In genomic region chr2:15860760-15861159, GRCh38 we compare ENCODE assay signal across 16 cellular contexts.
"Had no signal": no experiment of that assay in that cellular context is flagged by ENCODE, and none has a peak within 500 bp of the region (broad histone marks: within the 10 kb centered on the region; RNA-seq: fewer than 3 reads in every experiment).

No MANE protein-coding gene starts in this region.

- DNase-seq: activated B cell treated with CpG ODN at 0.5 μM for 24 hours; activated CD4-positive, alpha-beta T cell treated with anti-CD3 and anti-CD28 coated beads, Interleukin-2, amount 10 ng/mL, durations not matched to agents 24 days and 14 days; activated CD8-positive, alpha-beta memory T cell treated with anti-CD3 and anti-CD28 coated beads, Interleukin-2, amount 50 U/mL, for 48 hours; activated gamma-delta T cell treated with Interleukin-2 at 50 U/mL for 16 hours; activated naive CD8-positive, alpha-beta T cell treated with anti-CD3 and anti-CD28 coated beads for 36 hours; amygdala; body of pancreas; caudate nucleus; esophagus squamous epithelium; left cardiac atrium; naive B cell; pancreas had no signal

- H3K27me3 ChIP-seq: body of pancreas, esophagus squamous epithelium had no signal

- H3K27ac Mint-ChIP-seq: activated B cell treated with CpG ODN at 0.5 μM for 24 hours; activated CD4-positive, alpha-beta T cell treated with anti-CD3 and anti-CD28 coated beads, Interleukin-2, amount 10 ng/mL, durations not matched to agents 24 days and 14 days; activated naive CD8-positive, alpha-beta T cell treated with anti-CD3 and anti-CD28 coated beads for 36 hours; naive B cell; stimulated activated effector memory CD8-positive, alpha-beta T cell treated with anti-CD3 and anti-CD28 coated beads, Interleukin-12 subunit alpha, Interleukin-12 subunit beta, amount 100 ng/mL, for 72 hours; T-helper 1 cell treated with Interleukin-12 subunit alpha and Interleukin-12 subunit beta and Interleukin-4 antibody, amounts not matched to agents 30 μg/mL and 1 μg/mL, for 36 hours had no signal

- H3K27me3 Mint-ChIP-seq: activated CD4-positive, alpha-beta T cell treated with anti-CD3 and anti-CD28 coated beads, Interleukin-2, amount 10 ng/mL, durations not matched to agents 24 days and 14 days had no signal

- H3K4me3 ChIP-seq: body of pancreas, esophagus squamous epithelium, lung, pancreas had no signal

- ATAC-seq: body of pancreas; left cardiac atrium; pancreas; stimulated activated effector memory CD8-positive, alpha-beta T cell treated with anti-CD3 and anti-CD28 coated beads, Interleukin-12 subunit alpha, Interleukin-12 subunit beta, amount 100 ng/mL, for 72 hours had no signal

- H3K4me1 Mint-ChIP-seq: activated B cell treated with CpG ODN at 0.5 μM for 24 hours; activated CD4-positive, alpha-beta T cell treated with anti-CD3 and anti-CD28 coated beads, Interleukin-2, amount 10 ng/mL, durations not matched to agents 24 days and 14 days; activated naive CD8-positive, alpha-beta T cell treated with anti-CD3 and anti-CD28 coated beads for 36 hours; naive B cell; stimulated activated effector memory CD8-positive, alpha-beta T cell treated with anti-CD3 and anti-CD28 coated beads, Interleukin-12 subunit alpha, Interleukin-12 subunit beta, amount 100 ng/mL, for 72 hours had no signal

- H3K4me1 ChIP-seq: body of pancreas, esophagus squamous epithelium, pancreas had no signal

- H3K36me3 Mint-ChIP-seq: activated naive CD8-positive, alpha-beta T cell treated with anti-CD3 and anti-CD28 coated beads for 36 hours; naive B cell; stimulated activated effector memory CD8-positive, alpha-beta T cell treated with anti-CD3 and anti-CD28 coated beads, Interleukin-12 subunit alpha, Interleukin-12 subunit beta, amount 100 ng/mL, for 72 hours had no signal

- H3K4me3 Mint-ChIP-seq: activated B cell treated with CpG ODN at 0.5 μM for 24 hours; activated CD4-positive, alpha-beta T cell treated with anti-CD3 and anti-CD28 coated beads, Interleukin-2, amount 10 ng/mL, durations not matched to agents 24 days and 14 days; activated naive CD8-positive, alpha-beta T cell treated with anti-CD3 and anti-CD28 coated beads for 36 hours; naive B cell; stimulated activated effector memory CD8-positive, alpha-beta T cell treated with anti-CD3 and anti-CD28 coated beads, Interleukin-12 subunit alpha, Interleukin-12 subunit beta, amount 100 ng/mL, for 72 hours; T-helper 1 cell treated with Interleukin-12 subunit alpha and Interleukin-12 subunit beta and Interleukin-4 antibody, amounts not matched to agents 30 μg/mL and 1 μg/mL, for 36 hours had no signal

- H3K9me3 Mint-ChIP-seq: activated CD4-positive, alpha-beta T cell treated with anti-CD3 and anti-CD28 coated beads, Interleukin-2, amount 10 ng/mL, durations not matched to agents 24 days and 14 days; activated naive CD8-positive, alpha-beta T cell treated with anti-CD3 and anti-CD28 coated beads for 36 hours; T-helper 1 cell treated with Interleukin-12 subunit alpha and Interleukin-12 subunit beta and Interleukin-4 antibody, amounts not matched to agents 30 μg/mL and 1 μg/mL, for 36 hours had no signal

- H3K9me3 ChIP-seq: body of pancreas, esophagus squamous epithelium, pancreas had no signal

- H3K36me3 ChIP-seq: esophagus squamous epithelium, pancreas had no signal

- H3K27ac ChIP-seq: body of pancreas, esophagus squamous epithelium, pancreas had no signal

- FAIRE-seq: colon, pancreas had no signal
